2 cellular contexts compared by ENCODE assay signal in genomic region chr2:165629776-165630175, GRCh38.
TF ChIP-seq lines count a peak whose summit lies in the region.

No MANE protein-coding gene starts in this region.

TF ChIP-seq in GM12878, 131 proteins besides CTCF, POLR2A, EP300 and RAD21:
- no peak for TF ChIP-seq MAX (IDR thresholded peaks at IDR 0.05; ENCODE audit: low read depth, low read length)
- no peak for TF ChIP-seq RUNX3 (IDR thresholded peaks at IDR 0.05; ENCODE audit: low read length)
- no peak for TF ChIP-seq BMI1 (IDR thresholded peaks at IDR 0.05; ENCODE audit: borderline replicate concordance)
- TF ChIP-seq LARP7 (IDR thresholded peaks at IDR 0.05), result no peak
- no peak for TF ChIP-seq NRF1 (conservative IDR thresholded peaks at IDR 0.05; ENCODE audit: low read depth, low read length)
- no peak for TF ChIP-seq CHD2 (IDR thresholded peaks at IDR 0.05; ENCODE audit: borderline replicate concordance, low read depth, low read length)
- no peak for TF ChIP-seq BCL3 (IDR thresholded peaks at IDR 0.05; ENCODE audit: borderline replicate concordance, insufficient read depth, low read depth, low read length, poor library complexity, severe bottlenecking)
- TF ChIP-seq MEF2A (IDR thresholded peaks at IDR 0.05; ENCODE audit: insufficient read depth, low read depth, low read length), result no peak
- no peak for TF ChIP-seq ZNF217 (IDR thresholded peaks at IDR 0.05)
- no peak for TF ChIP-seq ZZZ3 (IDR thresholded peaks at IDR 0.05; ENCODE audit: control insufficient read depth, insufficient read length, low read depth)
- TF ChIP-seq CHD1 (IDR thresholded peaks at IDR 0.05; ENCODE audit: low read depth, low read length), result no peak

TF ChIP-seq in neural cell, 6 proteins besides CTCF, POLR2A, EP300 and RAD21:
- no peak for TF ChIP-seq TAF1 (IDR thresholded peaks at IDR 0.05; ENCODE audit: low read depth)
- no peak for TF ChIP-seq POLR2AphosphoS5 (IDR thresholded peaks at IDR 0.05)
- TF ChIP-seq SMC3 (conservative IDR thresholded peaks at IDR 0.05; ENCODE audit: poor library complexity), result no peak
- TF ChIP-seq REST (IDR thresholded peaks at IDR 0.05; ENCODE audit: borderline replicate concordance), result no peak
- TF ChIP-seq MXI1 (conservative IDR thresholded peaks at IDR 0.05; ENCODE audit: poor library complexity, severe bottlenecking), result no peak
- TF ChIP-seq EZH2 (IDR thresholded peaks at IDR 0.05; ENCODE audit: borderline replicate concordance, insufficient read depth, low read length, poor library complexity, severe bottlenecking), result no peak
